In the genomic region with DNA sequence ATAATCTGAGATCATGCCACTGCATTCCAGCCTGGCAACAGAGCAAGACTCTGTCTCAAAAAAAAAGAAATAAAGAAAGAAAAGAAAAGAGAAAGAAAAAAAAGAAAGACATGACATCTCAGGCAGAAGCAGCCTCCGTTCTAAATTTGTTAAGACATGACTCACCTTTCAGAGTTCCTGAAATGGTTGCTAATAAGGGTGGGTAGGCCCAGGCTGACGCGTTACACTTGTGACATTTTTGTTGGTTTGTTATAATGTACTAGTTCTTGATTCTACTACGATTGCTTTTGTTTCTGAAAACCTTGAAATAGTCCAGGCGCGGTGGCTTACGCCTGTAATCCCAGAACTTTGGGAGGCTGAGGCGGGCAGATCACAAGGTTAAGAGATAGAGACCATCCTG, we compare ENCODE assay signal across 13 cellular contexts.
"Had no signal": no experiment of that assay in that cellular context is flagged by ENCODE, and none has a peak within 500 bp of the region (broad histone marks: within the 10 kb centered on the region; RNA-seq: fewer than 3 reads in every experiment).

No MANE protein-coding gene starts in this region.

- H3K4me1 ChIP-seq: ascending aorta, transverse colon had no signal

- H3K27ac Mint-ChIP-seq: activated CD8-positive, alpha-beta memory T cell treated with anti-CD3 and anti-CD28 coated beads, Interleukin-2, amount 10 ng/mL, durations not matched to agents 7 days and 5 days; activated T-cell treated with anti-CD3 and anti-CD28 coated beads, Interleukin-2, amount 50 U/mL, for 72 hours; effector memory CD8-positive, alpha-beta T cell had no signal

- H3K27me3 Mint-ChIP-seq: activated CD8-positive, alpha-beta memory T cell treated with anti-CD3 and anti-CD28 coated beads, Interleukin-2, amount 10 ng/mL, durations not matched to agents 7 days and 5 days; effector memory CD8-positive, alpha-beta T cell; naive thymus-derived CD4-positive, alpha-beta T cell had no signal

- H3K9me3 Mint-ChIP-seq: activated T-cell treated with anti-CD3 and anti-CD28 coated beads, Interleukin-2, amount 50 U/mL, for 72 hours; effector memory CD8-positive, alpha-beta T cell; naive thymus-derived CD4-positive, alpha-beta T cell had no signal

- DNase-seq: activated CD4-positive, alpha-beta T cell treated with anti-CD3 and anti-CD28 coated beads, Interleukin-2, amount 50 U/mL, for 4 hours; activated CD4-positive, CD25-positive, alpha-beta regulatory T cell treated with anti-CD3 and anti-CD28 coated beads, Interleukin-2, amount 50 U/mL, for 72 hours; activated CD8-positive, alpha-beta memory T cell treated with anti-CD3 and anti-CD28 coated beads, Interleukin-2, amount 10 ng/mL, durations not matched to agents 7 days and 5 days; activated T-cell treated with anti-CD3 and anti-CD28 coated beads, Interleukin-2, amount 50 U/mL, for 72 hours; central memory CD4-positive, alpha-beta T cell; cortex of kidney; effector memory CD8-positive, alpha-beta T cell; left colon; naive thymus-derived CD4-positive, alpha-beta T cell; transverse colon had no signal

- H3K4me1 Mint-ChIP-seq: activated CD8-positive, alpha-beta memory T cell treated with anti-CD3 and anti-CD28 coated beads, Interleukin-2, amount 10 ng/mL, durations not matched to agents 7 days and 5 days had no signal

- H3K4me3 ChIP-seq: ascending aorta, skin epidermis, transverse colon had no signal

- H3K4me3 Mint-ChIP-seq: activated CD8-positive, alpha-beta memory T cell treated with anti-CD3 and anti-CD28 coated beads, Interleukin-2, amount 10 ng/mL, durations not matched to agents 7 days and 5 days; activated T-cell treated with anti-CD3 and anti-CD28 coated beads, Interleukin-2, amount 50 U/mL, for 72 hours; effector memory CD8-positive, alpha-beta T cell; naive thymus-derived CD4-positive, alpha-beta T cell had no signal

- ATAC-seq: activated CD8-positive, alpha-beta memory T cell treated with anti-CD3 and anti-CD28 coated beads, Interleukin-2, amount 10 ng/mL, durations not matched to agents 7 days and 5 days; activated T-cell treated with anti-CD3 and anti-CD28 coated beads, Interleukin-2, amount 50 U/mL, for 72 hours; effector memory CD8-positive, alpha-beta T cell; left colon; naive thymus-derived CD4-positive, alpha-beta T cell had no signal

- H3K27me3 ChIP-seq: ascending aorta, neutrophil, transverse colon had no signal

- H3K27ac ChIP-seq: ascending aorta, neutrophil, skin epidermis, transverse colon had no signal

- H3K9me3 ChIP-seq: ascending aorta, neutrophil, transverse colon had no signal
